ENCODE assay signal across 17 cellular contexts in genomic region chr2:158716091-158716815, GRCh38.
A peak's percentile ranks its signal among the peaks of the same experiment; 100 is the strongest.
DNase-seq lines count a peak whose midpoint lies in the region; ATAC-seq and TF ChIP-seq lines count a peak whose summit lies in the region.
"Had no signal": no experiment of that assay in that cellular context is flagged by ENCODE, and none has a peak within 500 bp of the region (broad histone marks: within the 10 kb centered on the region; RNA-seq: fewer than 3 reads in every experiment).

No MANE protein-coding gene starts in this region.

- CTCF ChIA-PET in PC-3 (lab: Charles Lee): no interaction called here

- H3K9ac ChIP-seq in PC-3 (ENCODE audit: low read length) (no peak overlapping the region), stomach smooth muscle (ENCODE audit: low read length in 2 of 2) (no peak overlapping the region)

- POLR2A ChIA-PET in PC-3 (lab: Charles Lee; ENCODE audit: unreplicated experiment): interaction anchor here (0.7 kb wide), 1 partner anchor 841 kb away, joined by 4 read pairs; no protein-coding TSS in a partner anchor

- H3K27ac ChIP-seq in PC-3 (ENCODE audit: low read length) (no peak overlapping the region), esophagus muscularis mucosa (replicated peaks in 1 of 4) (peak overlapping the region in 3 of 4 donors; percentile 57 to 71 (median 61)), right lobe of liver (peak overlapping the region; percentile 8 to 73 (median 36)), stomach smooth muscle (ENCODE audit: low read length) (peak overlapping the region; percentile 31)
- H3K27ac ChIP-seq: epithelial cell of prostate had no signal

- TF ChIP-seq CTCF in PC-3 (conservative IDR thresholded peaks at IDR 0.05; ENCODE audit: low read depth, low read length) (no peak), esophagus muscularis mucosa (IDR thresholded peaks at IDR 0.05) (no peak), right lobe of liver (IDR thresholded peaks at IDR 0.05) (no peak)

- no peaks in the 10 kb centered on the region for H3K9me2 ChIP-seq in PC-3 (replicated peaks; ENCODE audit: low read length)

- no peaks in the 10 kb centered on the region for H3K79me2 ChIP-seq in PC-3 (ENCODE audit: low read length)

- H3K4me1 ChIP-seq in PC-3 (ENCODE audit: insufficient read depth, low read length): peaks cover 8% of the 10 kb centered on the region; the same call in 1 of the 2 replicates
- H3K4me1 ChIP-seq in esophagus muscularis mucosa: peaks cover 0 to 28% (median 13%) of the 10 kb centered on the region in 4 donors
- no peaks in the 10 kb centered on the region for H3K4me1 ChIP-seq in right lobe of liver
- H3K4me1 ChIP-seq in stomach smooth muscle (ENCODE audit: control insufficient read depth, insufficient read depth, low read length): peaks cover 4% of the 10 kb centered on the region

- 44% methylated on average over 5 of the region's 5 CpGs for WGBS in esophagus muscularis mucosa
- WGBS in right lobe of liver (ENCODE audit: insufficient coverage, low coverage, low lambda C conversion rate, missing lambda C conversion rate): 73% methylated on average over 5 of the region's 5 CpGs

- TF ChIP-seq EP300 in esophagus muscularis mucosa (IDR thresholded peaks at IDR 0.05): peak; percentile 36

- no TSS peak for BruUV-seq in PC-3 (replicated peaks; lab: Mats Ljungman, UMichigan)

- ATAC-seq in PC-3 (no peak), right lobe of liver (peak; percentile 79 to 85 (median 82)), HG03280 (IDR thresholded peaks at IDR 0.05; ENCODE audit: unreplicated experiment) (no peak)
- ATAC-seq: naive thymus-derived CD8-positive, alpha-beta T cell had no signal

- intact Hi-C loops in PC-3 (cut with micrococcal nuclease) (no loop called here), esophagus muscularis mucosa (cut with DNase I) (no loop called here), right lobe of liver (cut with DNase I) (no loop called here)

- H4K20me1 ChIP-seq in PC-3 (ENCODE audit: low read length): no peaks in the 10 kb centered on the region

- H3K4me3 ChIP-seq in PC-3 (ENCODE audit: low read length) (no peak overlapping the region), esophagus muscularis mucosa (no peak overlapping the region), right lobe of liver (no peak overlapping the region), stomach smooth muscle (ENCODE audit: low read length in 2 of 2) (no peak overlapping the region)

- H3K9me3 ChIP-seq in PC-3 (ENCODE audit: low read length) (peaks cover 8% of the 10 kb centered on the region; the same call in 1 of the 2 replicates), esophagus muscularis mucosa (peaks cover 0 to 4% (median 0%) of the 10 kb centered on the region in 4 donors), right lobe of liver (no peaks in the 10 kb centered on the region), stomach smooth muscle (ENCODE audit: control insufficient read depth in 2 of 2, low read length in 2 of 2) (no peaks in the 10 kb centered on the region)

- H3K4me2 ChIP-seq in PC-3 (ENCODE audit: low read length): no peak overlapping the region

- peak; percentile 28 for DNase-seq in PC-3
- DNase-seq in esophagus muscularis mucosa (ENCODE audit: extremely low spot score): peak; percentile 57
- DNase-seq in right lobe of liver: peak; percentile 55 to 66 (median 63)
- DNase-seq in NCI-H1694 treated with DMSO at 0.1 percent for 48 hours (lab: John Stamatoyannopoulos, UW): no peak
- DNase-seq in HT-29 (ENCODE audit: low spot score): no peak
- no peak for DNase-seq in DMS79 treated with DMSO at 0.1 percent for 48 hours (lab: John Stamatoyannopoulos, UW)
- DNase-seq: activated CD4-positive, alpha-beta T cell treated with anti-CD3 and anti-CD28 coated beads for 48 hours; KG1; naive thymus-derived CD8-positive, alpha-beta T cell; NCI-H2029 treated with DMSO at 0.1 percent for 48 hours; NK-92 treated with Interleukin-12 subunit alpha and Interleukin-12 subunit beta, amount 100 ng/mL, for 24 hours; stimulated activated CD4-positive, alpha-beta T cell treated with anti-CD3 and anti-CD28 coated beads, Interleukin-15, amount 100 ng/mL, for 24 hours; stimulated activated CD8-positive, alpha-beta memory T cell treated with anti-CD3 and anti-CD28 coated beads, Interleukin-4, amount 100 ng/mL, for 48 hours; SW 1271 had no signal

- H2AFZ ChIP-seq in PC-3 (ENCODE audit: low read length): no peak overlapping the region

- no peaks in the 10 kb centered on the region for H3F3A ChIP-seq in PC-3 (ENCODE audit: low read length, unreplicated experiment)

- TF ChIP-seq POLR2A in esophagus muscularis mucosa (IDR thresholded peaks at IDR 0.05; ENCODE audit: low read depth): no peak
- TF ChIP-seq POLR2A in right lobe of liver (IDR thresholded peaks at IDR 0.05): no peak

- H3K27me3 ChIP-seq in PC-3 (ENCODE audit: low read length) (no peaks in the 10 kb centered on the region), esophagus muscularis mucosa (peaks cover 0 to 9% (median 0%) of the 10 kb centered on the region in 4 donors), right lobe of liver (no peaks in the 10 kb centered on the region), stomach smooth muscle (ENCODE audit: control insufficient read depth in 1 of 2, insufficient read depth in 2 of 2, low read length in 2 of 2) (peaks cover 0 to 2% of the 10 kb centered on the region in 2 donors)

- H3K36me3 ChIP-seq in PC-3 (ENCODE audit: low read depth, low read length): no peaks in the 10 kb centered on the region
- no peaks in the 10 kb centered on the region for H3K36me3 ChIP-seq in esophagus muscularis mucosa
- no peaks in the 10 kb centered on the region for H3K36me3 ChIP-seq in right lobe of liver
- H3K36me3 ChIP-seq in stomach smooth muscle (ENCODE audit: control insufficient read depth in 2 of 2, insufficient read depth in 2 of 2, low read length in 2 of 2): no peaks in the 10 kb centered on the region

Comparison
In these comparisons a context has a peak if more than half of its experiments do, and no peak if none do; other contexts are left out.
1. ATAC-seq: peak in right lobe of liver (4 of 4); none in PC-3 (single experiment) and HG03280 (single experiment).
2. DNase-seq: peak in PC-3 (single experiment), esophagus muscularis mucosa (single experiment) and right lobe of liver (3 of 3); none in NCI-H1694 treated with DMSO at 0.1 percent for 48 hours (single experiment), HT-29 (single experiment) and DMS79 treated with DMSO at 0.1 percent for 48 hours (single experiment).